Comparison of ENCODE assay signal across 8 cellular contexts in genomic region chr2:111897924-111898702, GRCh38. TPM values are rescaled to one million over a fixed set of nuclear protein-coding genes. Genes with fewer than 3 reads are reported as not detected.
DNase-seq lines count a peak whose midpoint lies in the region; ATAC-seq and TF ChIP-seq lines count a peak whose summit lies in the region.

TSS of gene MERTK (plus strand) at chr2:111898607. CDS start at chr2:111898736, 129 bp downstream.

- POLR2A ChIA-PET in PC-9 (lab: Charles Lee; ENCODE audit: unreplicated experiment) = interaction anchor here (0.6 to 0.8 kb wide), 4 partner anchors 48 to 563 kb away, joined by 3 to 12 read pairs (median 8); no protein-coding TSS in a partner anchor
- POLR2A ChIA-PET in naive thymus-derived CD8-positive, alpha-beta T cell (lab: Charles Lee) = no interaction called here

- peaks cover 6% of the 10 kb centered on the region for H3K4me1 ChIP-seq in PC-9 (replicated peaks; ENCODE audit: insufficient read depth)

- no peaks in the 10 kb centered on the region for H3K36me3 ChIP-seq in PC-9 (ENCODE audit: low read depth)

- no TSS peak for BruUV-seq in PC-9 (replicated peaks; lab: Mats Ljungman, UMichigan)

- H3K4me3 Mint-ChIP-seq in activated T-helper 17 cell treated with anti-CD3 and anti-CD28 coated beads, Interleukin-2, amount 50 U/mL, for 72 hours = peak within 1 kb of the TSS; percentile 78
- H3K4me3 Mint-ChIP-seq in naive thymus-derived CD8-positive, alpha-beta T cell = peak within 1 kb of the TSS; percentile 69 to 90 (median 82)

- no peak within 1 kb of the TSS for H3K27ac Mint-ChIP-seq in activated T-helper 17 cell treated with anti-CD3 and anti-CD28 coated beads, Interleukin-2, amount 50 U/mL, for 72 hours
- H3K27ac Mint-ChIP-seq in naive thymus-derived CD8-positive, alpha-beta T cell = peak within 1 kb of the TSS in 3 of 10 donors; percentile 38 to 74 (median 46)

- intact Hi-C loops in PC-9 (cut with micrococcal nuclease; ENCODE audit: unreplicated experiment) = loop anchor here (1.0 to 2.0 kb wide), 3 partner anchors 77 to 151 kb away; no protein-coding TSS in a partner anchor

- H3K4me1 Mint-ChIP-seq in activated T-helper 17 cell treated with anti-CD3 and anti-CD28 coated beads, Interleukin-2, amount 50 U/mL, for 72 hours = no peaks in the 10 kb centered on the region
- peaks cover 6 to 18% (median 17%) of the 10 kb centered on the region in 4 donors for H3K4me1 Mint-ChIP-seq in naive thymus-derived CD8-positive, alpha-beta T cell

- peak within 1 kb of the TSS; percentile 98 for H3K4me2 ChIP-seq in PC-9

- peak within 1 kb of the TSS; percentile 98 for H2AFZ ChIP-seq in PC-9

- H3F3A ChIP-seq in PC-9 (ENCODE audit: insufficient read depth, low read depth) = peaks cover 25% of the 10 kb centered on the region; the same call in 1 of the 2 replicates

- no peaks in the 10 kb centered on the region for H3K79me2 ChIP-seq in PC-9 (ENCODE audit: low read depth)

- no peaks in the 10 kb centered on the region for H3K27me3 ChIP-seq in PC-9 (ENCODE audit: insufficient read depth, low read depth)

- no peaks in the 10 kb centered on the region for H3K36me3 Mint-ChIP-seq in activated T-helper 17 cell treated with anti-CD3 and anti-CD28 coated beads, Interleukin-2, amount 50 U/mL, for 72 hours (ENCODE audit: low read depth)
- no peaks in the 10 kb centered on the region for H3K36me3 Mint-ChIP-seq in naive thymus-derived CD8-positive, alpha-beta T cell

- H3K27ac ChIP-seq in PC-9 (no peak within 1 kb of the TSS), temporal lobe (ENCODE audit: low read depth, low read length) (peak within 1 kb of the TSS; percentile 72)

- TF ChIP-seq CTCF in PC-9 (conservative IDR thresholded peaks at IDR 0.05) (peak; percentile 73), fibroblast of pulmonary artery (IDR thresholded peaks at IDR 0.05; ENCODE audit: low read length, missing control alignments) (peak; percentile 27)

- CTCF ChIA-PET in PC-9 (lab: Charles Lee) = interaction anchor here (0.6 to 0.8 kb wide), 10 partner anchors 8 to 722 kb away, joined by 3 to 12 read pairs (median 4); partner anchors contain the start of gene TMEM87B

- H3K9me3 ChIP-seq in PC-9 (ENCODE audit: insufficient read depth, low read depth) = no peaks in the 10 kb centered on the region

- H3K9me2 ChIP-seq in PC-9 (ENCODE audit: insufficient read depth) = no peaks in the 10 kb centered on the region

- H3K27me3 Mint-ChIP-seq in activated T-helper 17 cell treated with anti-CD3 and anti-CD28 coated beads, Interleukin-2, amount 50 U/mL, for 72 hours = peaks cover 9% of the 10 kb centered on the region
- H3K27me3 Mint-ChIP-seq in naive thymus-derived CD8-positive, alpha-beta T cell = peaks cover 5 to 19% (median 17%) of the 10 kb centered on the region in 5 donors

- H3K4me3 ChIP-seq in PC-9 = peak within 1 kb of the TSS; percentile 71
- H3K4me3 ChIP-seq in fibroblast of pulmonary artery (replicated peaks; ENCODE audit: low read depth, low read length) = peak within 1 kb of the TSS; percentile 67

- no peaks in the 10 kb centered on the region for H3K9me3 Mint-ChIP-seq in activated T-helper 17 cell treated with anti-CD3 and anti-CD28 coated beads, Interleukin-2, amount 50 U/mL, for 72 hours
- H3K9me3 Mint-ChIP-seq in naive thymus-derived CD8-positive, alpha-beta T cell = peaks cover 0 to 1% (median 0%) of the 10 kb centered on the region in 9 donors

- no peaks in the 10 kb centered on the region for H4K20me1 ChIP-seq in PC-9 (ENCODE audit: insufficient read depth)

- peak; percentile 92 for ATAC-seq in activated T-helper 17 cell treated with anti-CD3 and anti-CD28 coated beads, Interleukin-2, amount 50 U/mL, for 72 hours (replicated peaks)
- peak; percentile 86 to 87 for ATAC-seq in naive thymus-derived CD8-positive, alpha-beta T cell

- DNase-seq in NCI-H2107 (lab: John Stamatoyannopoulos, UW) (peak; percentile 38), NCI-H2107 treated with DMSO at 0.1 percent for 48 hours (lab: John Stamatoyannopoulos, UW; ENCODE audit: unreplicated experiment) (no peak), HPDE6-E6E7 (ENCODE audit: extremely low spot score) (peak; percentile 73), PC-9 (peak; percentile 54 to 82), fibroblast of pulmonary artery (ENCODE audit: low read depth) (peak; percentile 78)
- DNase-seq in naive thymus-derived CD8-positive, alpha-beta T cell = peak in 9 of 10 donors; percentile 22 to 64 (median 47)

RNA-seq across cellular contexts. Expression of gene MERTK, which starts in this region (rescaled TPM):
- total RNA-seq in PC-9 (2021) (1.6 and 3.4 TPM in 2 replicates), temporal lobe (3.7 TPM)
- under 1 TPM; 0.43 to 0.87 TPM for total RNA-seq in activated T-helper 17 cell treated with anti-CD3 and anti-CD28 coated beads, Interleukin-2, amount 50 U/mL, for 72 hours
- under 1 TPM; 0.55 to 0.69 TPM for total RNA-seq in naive thymus-derived CD8-positive, alpha-beta T cell
- polyA plus RNA-seq in naive thymus-derived CD8-positive, alpha-beta T cell = not detected

Comparison
In these comparisons a context has a peak if more than half of its experiments do, and no peak if none do; other contexts are left out.
1. Peak in ATAC-seq in activated T-helper 17 cell treated with anti-CD3 and anti-CD28 coated beads, Interleukin-2, amount 50 U/mL, for 72 hours; RNA of the gene not detected or under 1 TPM.
2. Peak in DNase-seq and ATAC-seq in naive thymus-derived CD8-positive, alpha-beta T cell; RNA of the gene not detected or under 1 TPM.